Comparison of ENCODE assay signal across 24 cellular contexts in genomic region chr4:57575465-57575864, GRCh38.
"Had no signal": no experiment of that assay in that cellular context is flagged by ENCODE, and none has a peak within 500 bp of the region (broad histone marks: within the 10 kb centered on the region; RNA-seq: fewer than 3 reads in every experiment).

No MANE protein-coding gene starts in this region.

- ATAC-seq: activated naive CD4-positive, alpha-beta T cell treated with anti-CD3 and anti-CD28 coated beads, Interleukin-2, amount 50 U/mL, for 72 hours; activated naive CD8-positive, alpha-beta T cell treated with anti-CD3 and anti-CD28 coated beads, Interleukin-2, amount 50 U/mL, for 24 hours; activated T-cell treated with anti-CD3 and anti-CD28 coated beads, Interleukin-2, amount 50 U/mL, for 4 hours; T-cell had no signal

- H3K27ac ChIP-seq: SK-N-MC had no signal

- H3K27me3 ChIP-seq: MG63 had no signal

- H3K4me3 ChIP-seq: MG63, SK-N-MC had no signal

- H3K9me3 ChIP-seq: MG63 had no signal

- H3K36me3 ChIP-seq: MG63 had no signal

- DNase-seq: activated CD4-positive, alpha-beta memory T cell treated with anti-CD3 and anti-CD28 coated beads for 36 hours; activated CD4-positive, alpha-beta T cell treated with anti-CD3 and anti-CD28 coated beads, Interleukin-2, amount 10 ng/mL, durations not matched to agents 7 days and 5 days; activated CD4-positive, CD25-positive, alpha-beta regulatory T cell; activated CD8-positive, alpha-beta memory T cell treated with anti-CD3 and anti-CD28 coated beads for 24 hours; activated effector memory CD4-positive, alpha-beta T cell treated with anti-CD3 and anti-CD28 coated beads, Interleukin-2, amount 50 U/mL, for 16 hours; activated naive CD4-positive, alpha-beta T cell treated with Interleukin-2 at 50 U/mL for 16 hours; activated naive CD8-positive, alpha-beta T cell treated with anti-CD3 and anti-CD28 coated beads, Interleukin-2, amount 50 U/mL, for 24 hours; activated T-cell treated with anti-CD3 and anti-CD28 coated beads, Interleukin-2, amount 50 U/mL, for 4 hours; amniotic stem cell; MG63; MV-4-11; NCI-H1092 treated with DMSO at 0.1 percent for 48 hours; NCI-H1417 treated with DMSO at 0.1 percent for 48 hours; NCI-H1694; NCI-H2029; NCI-H2107; NCI-H510A treated with DMSO at 0.1 percent for 48 hours; NCI-H774; NK-92 treated with Interleukin-12 subunit alpha and Interleukin-12 subunit beta, amount 100 ng/mL, for 24 hours; T-cell; T-helper 2 cell; T1000 had no signal
